Comparison of ENCODE assay signal across 20 cellular contexts in genomic region chr1:170669036-170669435, GRCh38. TPM values are rescaled to one million over a fixed set of nuclear protein-coding genes. Genes with fewer than 3 reads are reported as not detected.
DNase-seq lines count a peak whose midpoint lies in the region; ATAC-seq, FAIRE-seq and TF ChIP-seq lines count a peak whose summit lies in the region.
"Had no signal": no experiment of that assay in that cellular context is flagged by ENCODE, and none has a peak within 500 bp of the region (broad histone marks: within the 10 kb centered on the region; RNA-seq: fewer than 3 reads in every experiment).

No MANE protein-coding gene starts in this region.

- peak overlapping the region; percentile 99 for H3K9ac ChIP-seq in SK-N-SH
- no peak overlapping the region for H3K9ac ChIP-seq in endothelial cell of umbilical vein (replicated peaks; ENCODE audit: extremely low read depth, insufficient read depth, low read length)
- no peak overlapping the region for H3K9ac ChIP-seq in neural progenitor cell
- H3K9ac ChIP-seq: KMS-11 had no signal

- CTCF ChIA-PET in SK-N-SH (lab: Yijun Ruan, JAX): interaction anchor here (1.0 to 1.1 kb wide), 2 partner anchors 12 to 20 kb away, joined by 3 read pairs; no protein-coding TSS in a partner anchor
- CTCF ChIA-PET in endothelial cell of umbilical vein (lab: Charles Lee): interaction anchor here (1.3 to 7.8 kb wide), 2 partner anchors 20 to 259 kb away, joined by 5 to 45 read pairs; no protein-coding TSS in a partner anchor

- no TSS peak for BruUV-seq in endothelial cell of umbilical vein (replicated peaks; lab: Mats Ljungman, UMichigan)

- no peak for FAIRE-seq in endothelial cell of umbilical vein (lab: Jason Lieb, UNC)
- FAIRE-seq: keratinocyte, TTC549 had no signal

- H3K4me2 ChIP-seq in SK-N-SH: peak overlapping the region; percentile 92
- H3K4me2 ChIP-seq in endothelial cell of umbilical vein (ENCODE audit: insufficient read depth, low read length): no peak overlapping the region
- H3K4me2 ChIP-seq in neural progenitor cell: peak overlapping the region; percentile 60
- H3K4me2 ChIP-seq: KMS-11 had no signal

- TF ChIP-seq POLR2A in endothelial cell of umbilical vein (IDR thresholded peaks at IDR 0.05; ENCODE audit: low read depth, low read length): no peak

- DNase-seq in SK-N-SH (no peak), endothelial cell of umbilical vein (ENCODE audit: low read depth, low spot score) (no peak), neural progenitor cell (ENCODE audit: low spot score) (peak; percentile 19), type B pancreatic cell (ENCODE audit: extremely low spot score, unreplicated experiment) (no peak), midbrain (lab: John Stamatoyannopoulos, UW) (no peak), NCI-H526 treated with DMSO at 0.1 percent for 48 hours (lab: John Stamatoyannopoulos, UW) (no peak)
- DNase-seq: CD4-positive, alpha-beta T cell; NCI-H1092 treated with DMSO at 0.1 percent for 48 hours; PC-3; transverse colon had no signal

- no peaks in the 10 kb centered on the region for H3K9me2 ChIP-seq in SK-N-SH

- H3K9me3 Mint-ChIP-seq in neural progenitor cell: peaks cover 3% of the 10 kb centered on the region
- no peaks in the 10 kb centered on the region for H3K9me3 Mint-ChIP-seq in type B pancreatic cell
- H3K9me3 Mint-ChIP-seq: activated naive CD4-positive, alpha-beta T cell treated with anti-CD3 and anti-CD28 coated beads, Interleukin-2, amount 50 U/mL, for 24 hours; CD4-positive, alpha-beta T cell had no signal

- no peaks in the 10 kb centered on the region for H3K9me3 ChIP-seq in SK-N-SH
- no peaks in the 10 kb centered on the region for H3K9me3 ChIP-seq in endothelial cell of umbilical vein (replicated peaks; ENCODE audit: control insufficient read depth, insufficient read depth, low read length)
- no peaks in the 10 kb centered on the region for H3K9me3 ChIP-seq in neural progenitor cell (ENCODE audit: low read depth)
- H3K9me3 ChIP-seq: transverse colon had no signal

- intact Hi-C loops in endothelial cell of umbilical vein (cut with micrococcal nuclease): loop anchor here (10.0 kb wide), 3 partner anchors 234 to 654 kb away; partner anchors contain the start of gene KIFAP3

- H3F3A ChIP-seq in SK-N-SH (replicated peaks; ENCODE audit: insufficient read depth) (peaks cover 63% of the 10 kb centered on the region), neural progenitor cell (ENCODE audit: low read depth) (peaks cover 13% of the 10 kb centered on the region)

- H3K27me3 Mint-ChIP-seq in neural progenitor cell (ENCODE audit: insufficient read depth, low read depth): peaks cover 70% of the 10 kb centered on the region
- peaks cover 99% of the 10 kb centered on the region for H3K27me3 Mint-ChIP-seq in type B pancreatic cell

- peaks cover 54% of the 10 kb centered on the region for H3K4me1 Mint-ChIP-seq in neural progenitor cell
- peaks cover 55% of the 10 kb centered on the region for H3K4me1 Mint-ChIP-seq in type B pancreatic cell (ENCODE audit: unreplicated experiment)

- H3K79me2 ChIP-seq in SK-N-SH (ENCODE audit: insufficient read depth) (peaks cover 100% of the 10 kb centered on the region), endothelial cell of umbilical vein (ENCODE audit: control insufficient read depth, insufficient read depth, low read length) (no peaks in the 10 kb centered on the region), neural progenitor cell (ENCODE audit: low read depth) (no peaks in the 10 kb centered on the region)

- H3K4me3 ChIP-seq in SK-N-SH (ENCODE audit: low read depth in 2 of 2, low read length in 1 of 2): peak overlapping the region; percentile 87 to 96; a peak in 3 of 4 replicates
- H3K4me3 ChIP-seq in endothelial cell of umbilical vein (replicated peaks in 1 of 3; ENCODE audit: insufficient read depth in 1 of 3, low read depth in 1 of 3, low read length in 3 of 3): no peak overlapping the region
- H3K4me3 ChIP-seq in neural progenitor cell: no peak overlapping the region
- H3K4me3 ChIP-seq: cardiac muscle cell, transverse colon had no signal

- H3K36me3 Mint-ChIP-seq in neural progenitor cell: peaks cover 5% of the 10 kb centered on the region
- peaks cover 53% of the 10 kb centered on the region for H3K36me3 Mint-ChIP-seq in type B pancreatic cell
- H3K36me3 Mint-ChIP-seq: activated naive CD4-positive, alpha-beta T cell treated with anti-CD3 and anti-CD28 coated beads, Interleukin-2, amount 50 U/mL, for 24 hours had no signal

- no peak for TF ChIP-seq EP300 in SK-N-SH (IDR thresholded peaks at IDR 0.05; ENCODE audit: borderline replicate concordance in 1 of 2, low read depth in 1 of 2, low read length in 1 of 2)

- POLR2A ChIA-PET in SK-N-SH (lab: Yijun Ruan, JAX): no interaction called here
- POLR2A ChIA-PET in endothelial cell of umbilical vein (lab: Charles Lee): no interaction called here

- H3K27ac Mint-ChIP-seq in neural progenitor cell (peak overlapping the region; percentile 31), type B pancreatic cell (peak overlapping the region; percentile 79)
- H3K27ac Mint-ChIP-seq: activated naive CD4-positive, alpha-beta T cell treated with anti-CD3 and anti-CD28 coated beads, Interleukin-2, amount 50 U/mL, for 24 hours; CD4-positive, alpha-beta T cell had no signal

- ATAC-seq in SK-N-SH treated with all-trans-retinoic acid at 6 μM for 48 hours (no peak), HG02885 (IDR thresholded peaks at IDR 0.05; ENCODE audit: poor library complexity, unreplicated experiment) (no peak)
- ATAC-seq: sciatic nerve had no signal

- peak overlapping the region; percentile 71 for H3K4me3 Mint-ChIP-seq in neural progenitor cell
- peak overlapping the region; percentile 90 for H3K4me3 Mint-ChIP-seq in type B pancreatic cell
- H3K4me3 Mint-ChIP-seq: activated naive CD4-positive, alpha-beta T cell treated with anti-CD3 and anti-CD28 coated beads, Interleukin-2, amount 50 U/mL, for 24 hours had no signal

- H3K27ac ChIP-seq in SK-N-SH (ENCODE audit: low read depth in 2 of 2, low read length in 1 of 2) (peak overlapping the region; percentile 97 to 99), endothelial cell of umbilical vein (ENCODE audit: insufficient read depth, low read depth, low read length) (no peak overlapping the region), neural progenitor cell (no peak overlapping the region)
- H3K27ac ChIP-seq: 22Rv1, cardiac muscle cell, HL-60, KMS-11, transverse colon had no signal

- H4K20me1 ChIP-seq in SK-N-SH (ENCODE audit: insufficient read depth) (no peaks in the 10 kb centered on the region), endothelial cell of umbilical vein (replicated peaks; ENCODE audit: control insufficient read depth, extremely low read depth, insufficient read depth, low read length) (no peaks in the 10 kb centered on the region), neural progenitor cell (ENCODE audit: low read depth) (peaks cover 57% of the 10 kb centered on the region)

- no peak for TF ChIP-seq RAD21 in SK-N-SH (IDR thresholded peaks at IDR 0.05; ENCODE audit: low read length)

- H3K9me1 ChIP-seq in endothelial cell of umbilical vein (replicated peaks; ENCODE audit: control insufficient read depth, extremely low read depth, insufficient read depth, low read length): no peaks in the 10 kb centered on the region

- dilution Hi-C loops in endothelial cell of umbilical vein (cut with MboI; ENCODE audit: extremely low pct_ligation_motif_present, low sequenced_read_pairs): no loop called here

- TF ChIP-seq CTCF in SK-N-SH (IDR thresholded peaks at IDR 0.05): no peak
- TF ChIP-seq CTCF in endothelial cell of umbilical vein (IDR thresholded peaks at IDR 0.05; ENCODE audit: extremely low read depth in 1 of 2, insufficient read depth in 1 of 2, low read depth in 1 of 2, low read length in 2 of 2): no peak
- no peak for TF ChIP-seq CTCF in neural progenitor cell (IDR thresholded peaks at IDR 0.05)
- no peak for TF ChIP-seq CTCF in type B pancreatic cell (conservative IDR thresholded peaks at IDR 0.05)

- H2AFZ ChIP-seq in SK-N-SH (ENCODE audit: low read depth): no peak overlapping the region
- no peak overlapping the region for H2AFZ ChIP-seq in endothelial cell of umbilical vein (ENCODE audit: low read depth, low read length)
- H2AFZ ChIP-seq in neural progenitor cell (replicated peaks): no peak overlapping the region

- H3K27me3 ChIP-seq in SK-N-SH (ENCODE audit: insufficient read depth) (no peaks in the 10 kb centered on the region), endothelial cell of umbilical vein (ENCODE audit: control insufficient read depth in 2 of 2, insufficient read depth in 2 of 2, low read length in 2 of 2) (peaks cover 26 to 30% of the 10 kb centered on the region in 2 experiments), neural progenitor cell (peaks cover 100% of the 10 kb centered on the region)

- H3K36me3 ChIP-seq in SK-N-SH (replicated peaks in 1 of 2; ENCODE audit: control insufficient read depth in 1 of 2, insufficient read depth in 2 of 2, low read length in 1 of 2): peaks cover 18 to 69% of the 10 kb centered on the region in 2 experiments
- no peaks in the 10 kb centered on the region for H3K36me3 ChIP-seq in endothelial cell of umbilical vein (ENCODE audit: control insufficient read depth in 2 of 2, extremely low read depth in 1 of 2, insufficient read depth in 2 of 2, low read length in 2 of 2)
- H3K36me3 ChIP-seq in neural progenitor cell: no peaks in the 10 kb centered on the region
- H3K36me3 ChIP-seq: cardiac muscle cell, transverse colon had no signal

- H3K4me1 ChIP-seq in SK-N-SH (ENCODE audit: control insufficient read depth in 1 of 2, insufficient read depth in 2 of 2, low read depth in 1 of 2, low read length in 1 of 2) (peaks cover 6 to 14% of the 10 kb centered on the region in 2 experiments; a peak in 3 of 4 replicates), endothelial cell of umbilical vein (ENCODE audit: control insufficient read depth, extremely low read depth, insufficient read depth, low read length) (peaks cover 7% of the 10 kb centered on the region), neural progenitor cell (peaks cover 20% of the 10 kb centered on the region)

- WGBS in SK-N-SH (ENCODE audit: low lambda C conversion rate): 15% methylated on average over 9 of the region's 9 CpGs

RNA-seq across cellular contexts. Expression of gene PRRX1, which starts 5.1 kb away (rescaled TPM):
- polyA plus RNA-seq in SK-N-SH (2012; rRNA removed) (356 and 431 TPM in 2 replicates), endothelial cell of umbilical vein (0.03 TPM in 1 of 2 replicates, not detected in the other)
- polyA plus RNA-seq in SK-N-SH (2012; cell fraction: cytosol; rRNA removed): 352 and 421 TPM in 2 replicates
- polyA plus RNA-seq in SK-N-SH (2012; cell fraction: nucleus; rRNA removed): 197 and 345 TPM in 2 replicates
- total RNA-seq in endothelial cell of umbilical vein (not detected in 2 replicates), neural progenitor cell (ENCODE audit: low replicate concordance) (0.09 and 0.19 TPM in 2 replicates), type B pancreatic cell (ENCODE audit: low replicate concordance) (1.7 and 142 TPM in 2 replicates)
- polyA plus RNA-seq in endothelial cell of umbilical vein (2011; cell fraction: cytosol; rRNA removed): 0.01 TPM in 1 of 2 replicates, not detected in the other
- not detected in 2 replicates for polyA plus RNA-seq in endothelial cell of umbilical vein (2011; cell fraction: nucleus; rRNA removed)
- 0.40 TPM in 1 of 2 replicates, not detected in the other for polyA plus RNA-seq in endothelial cell of umbilical vein (2012)
- not detected in 2 replicates for polyA minus RNA-seq in endothelial cell of umbilical vein
- not detected for polyA minus RNA-seq in endothelial cell of umbilical vein (2011; cell fraction: cytosol; rRNA and poly(A)+ RNA removed)
- not detected in 2 replicates for polyA minus RNA-seq in endothelial cell of umbilical vein (2011; cell fraction: nucleus; rRNA and poly(A)+ RNA removed)
- total RNA-seq: CD4-positive, alpha-beta T cell; PC-3 had no signal
- polyA plus RNA-seq: keratinocyte had no signal

Comparison
In these comparisons a context has a peak if more than half of its experiments do, and no peak if none do; other contexts are left out.
1. H3K27ac ChIP-seq: peak in SK-N-SH (2 of 2); none in endothelial cell of umbilical vein (single experiment) and neural progenitor cell (single experiment).
2. H3K4me3 ChIP-seq: peak in SK-N-SH (2 of 2); none in endothelial cell of umbilical vein (0 of 3) and neural progenitor cell (single experiment).